ENCODE assay signal across 1 cellular context in the genomic region with DNA sequence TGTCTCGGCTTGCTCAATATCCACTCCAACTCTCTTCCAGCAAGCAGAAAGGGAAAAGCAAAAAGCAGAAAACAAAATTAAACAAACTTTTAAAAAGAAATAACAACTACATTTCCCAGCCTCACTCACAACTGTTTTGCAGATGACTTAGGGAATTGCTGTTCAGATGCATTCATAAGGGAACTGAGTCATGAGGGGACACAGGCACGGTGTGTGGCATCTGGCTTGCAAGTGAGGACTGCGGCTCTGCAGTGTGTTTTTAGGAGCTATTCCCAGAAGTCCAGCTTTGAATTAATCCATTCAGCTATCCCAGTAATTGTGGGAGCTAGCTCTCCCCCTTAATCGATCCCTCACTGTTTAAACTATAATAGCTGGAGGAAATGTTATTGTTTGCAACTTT.
TF ChIP-seq lines count a peak whose summit lies in the region.

No MANE protein-coding gene starts in this region.

TF ChIP-seq in GM23338, 12 proteins besides CTCF, POLR2A, EP300 and RAD21 (continued from another document):
- TF ChIP-seq, protein P1, sequence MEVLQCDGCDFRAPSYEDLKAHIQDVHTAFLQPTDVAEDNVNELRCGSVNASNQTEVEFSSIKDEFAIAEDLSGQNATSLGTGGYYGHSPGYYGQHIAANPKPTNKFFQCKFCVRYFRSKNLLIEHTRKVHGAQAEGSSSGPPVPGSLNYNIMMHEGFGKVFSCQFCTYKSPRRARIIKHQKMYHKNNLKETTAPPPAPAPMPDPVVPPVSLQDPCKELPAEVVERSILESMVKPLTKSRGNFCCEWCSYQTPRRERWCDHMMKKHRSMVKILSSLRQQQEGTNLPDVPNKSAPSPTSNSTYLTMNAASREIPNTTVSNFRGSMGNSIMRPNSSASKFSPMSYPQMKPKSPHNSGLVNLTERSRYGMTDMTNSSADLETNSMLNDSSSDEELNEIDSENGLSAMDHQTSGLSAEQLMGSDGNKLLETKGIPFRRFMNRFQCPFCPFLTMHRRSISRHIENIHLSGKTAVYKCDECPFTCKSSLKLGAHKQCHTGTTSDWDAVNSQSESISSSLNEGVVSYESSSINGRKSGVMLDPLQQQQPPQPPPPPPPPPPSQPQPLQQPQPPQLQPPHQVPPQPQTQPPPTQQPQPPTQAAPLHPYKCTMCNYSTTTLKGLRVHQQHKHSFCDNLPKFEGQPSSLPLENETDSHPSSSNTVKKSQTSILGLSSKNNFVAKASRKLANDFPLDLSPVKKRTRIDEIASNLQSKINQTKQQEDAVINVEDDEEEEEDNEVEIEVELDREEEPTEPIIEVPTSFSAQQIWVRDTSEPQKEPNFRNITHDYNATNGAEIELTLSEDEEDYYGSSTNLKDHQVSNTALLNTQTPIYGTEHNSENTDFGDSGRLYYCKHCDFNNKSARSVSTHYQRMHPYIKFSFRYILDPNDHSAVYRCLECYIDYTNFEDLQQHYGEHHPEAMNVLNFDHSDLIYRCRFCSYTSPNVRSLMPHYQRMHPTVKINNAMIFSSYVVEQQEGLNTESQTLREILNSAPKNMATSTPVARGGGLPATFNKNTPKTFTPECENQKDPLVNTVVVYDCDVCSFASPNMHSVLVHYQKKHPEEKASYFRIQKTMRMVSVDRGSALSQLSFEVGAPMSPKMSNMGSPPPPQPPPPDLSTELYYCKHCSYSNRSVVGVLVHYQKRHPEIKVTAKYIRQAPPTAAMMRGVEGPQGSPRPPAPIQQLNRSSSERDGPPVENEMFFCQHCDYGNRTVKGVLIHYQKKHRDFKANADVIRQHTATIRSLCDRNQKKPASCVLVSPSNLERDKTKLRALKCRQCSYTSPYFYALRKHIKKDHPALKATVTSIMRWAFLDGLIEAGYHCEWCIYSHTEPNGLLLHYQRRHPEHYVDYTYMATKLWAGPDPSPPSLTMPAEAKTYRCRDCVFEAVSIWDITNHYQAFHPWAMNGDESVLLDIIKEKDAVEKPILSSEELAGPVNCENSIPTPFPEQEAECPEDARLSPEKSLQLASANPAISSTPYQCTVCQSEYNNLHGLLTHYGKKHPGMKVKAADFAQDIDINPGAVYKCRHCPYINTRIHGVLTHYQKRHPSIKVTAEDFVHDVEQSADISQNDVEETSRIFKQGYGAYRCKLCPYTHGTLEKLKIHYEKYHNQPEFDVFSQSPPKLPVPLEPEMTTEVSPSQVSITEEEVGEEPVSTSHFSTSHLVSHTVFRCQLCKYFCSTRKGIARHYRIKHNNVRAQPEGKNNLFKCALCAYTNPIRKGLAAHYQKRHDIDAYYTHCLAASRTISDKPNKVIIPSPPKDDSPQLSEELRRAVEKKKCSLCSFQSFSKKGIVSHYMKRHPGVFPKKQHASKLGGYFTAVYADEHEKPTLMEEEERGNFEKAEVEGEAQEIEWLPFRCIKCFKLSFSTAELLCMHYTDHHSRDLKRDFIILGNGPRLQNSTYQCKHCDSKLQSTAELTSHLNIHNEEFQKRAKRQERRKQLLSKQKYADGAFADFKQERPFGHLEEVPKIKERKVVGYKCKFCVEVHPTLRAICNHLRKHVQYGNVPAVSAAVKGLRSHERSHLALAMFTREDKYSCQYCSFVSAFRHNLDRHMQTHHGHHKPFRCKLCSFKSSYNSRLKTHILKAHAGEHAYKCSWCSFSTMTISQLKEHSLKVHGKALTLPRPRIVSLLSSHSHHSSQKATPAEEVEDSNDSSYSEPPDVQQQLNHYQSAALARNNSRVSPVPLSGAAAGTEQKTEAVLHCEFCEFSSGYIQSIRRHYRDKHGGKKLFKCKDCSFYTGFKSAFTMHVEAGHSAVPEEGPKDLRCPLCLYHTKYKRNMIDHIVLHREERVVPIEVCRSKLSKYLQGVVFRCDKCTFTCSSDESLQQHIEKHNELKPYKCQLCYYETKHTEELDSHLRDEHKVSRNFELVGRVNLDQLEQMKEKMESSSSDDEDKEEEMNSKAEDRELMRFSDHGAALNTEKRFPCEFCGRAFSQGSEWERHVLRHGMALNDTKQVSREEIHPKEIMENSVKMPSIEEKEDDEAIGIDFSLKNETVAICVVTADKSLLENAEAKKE (CRISPR knock-in tag; IDR thresholded peaks at IDR 0.05) = no peak
- TF ChIP-seq POLR2AphosphoS5 (IDR thresholded peaks at IDR 0.05; ENCODE audit: low read depth) = no peak
- no peak for TF ChIP-seq STAT1 (IDR thresholded peaks at IDR 0.05; ENCODE audit: unreplicated experiment)
- TF ChIP-seq ZNF114 (CRISPR knock-in tag; IDR thresholded peaks at IDR 0.05) = no peak
- no peak for TF ChIP-seq EZH2 (IDR thresholded peaks at IDR 0.05; ENCODE audit: low read depth, unreplicated experiment)
- TF ChIP-seq, protein P2, sequence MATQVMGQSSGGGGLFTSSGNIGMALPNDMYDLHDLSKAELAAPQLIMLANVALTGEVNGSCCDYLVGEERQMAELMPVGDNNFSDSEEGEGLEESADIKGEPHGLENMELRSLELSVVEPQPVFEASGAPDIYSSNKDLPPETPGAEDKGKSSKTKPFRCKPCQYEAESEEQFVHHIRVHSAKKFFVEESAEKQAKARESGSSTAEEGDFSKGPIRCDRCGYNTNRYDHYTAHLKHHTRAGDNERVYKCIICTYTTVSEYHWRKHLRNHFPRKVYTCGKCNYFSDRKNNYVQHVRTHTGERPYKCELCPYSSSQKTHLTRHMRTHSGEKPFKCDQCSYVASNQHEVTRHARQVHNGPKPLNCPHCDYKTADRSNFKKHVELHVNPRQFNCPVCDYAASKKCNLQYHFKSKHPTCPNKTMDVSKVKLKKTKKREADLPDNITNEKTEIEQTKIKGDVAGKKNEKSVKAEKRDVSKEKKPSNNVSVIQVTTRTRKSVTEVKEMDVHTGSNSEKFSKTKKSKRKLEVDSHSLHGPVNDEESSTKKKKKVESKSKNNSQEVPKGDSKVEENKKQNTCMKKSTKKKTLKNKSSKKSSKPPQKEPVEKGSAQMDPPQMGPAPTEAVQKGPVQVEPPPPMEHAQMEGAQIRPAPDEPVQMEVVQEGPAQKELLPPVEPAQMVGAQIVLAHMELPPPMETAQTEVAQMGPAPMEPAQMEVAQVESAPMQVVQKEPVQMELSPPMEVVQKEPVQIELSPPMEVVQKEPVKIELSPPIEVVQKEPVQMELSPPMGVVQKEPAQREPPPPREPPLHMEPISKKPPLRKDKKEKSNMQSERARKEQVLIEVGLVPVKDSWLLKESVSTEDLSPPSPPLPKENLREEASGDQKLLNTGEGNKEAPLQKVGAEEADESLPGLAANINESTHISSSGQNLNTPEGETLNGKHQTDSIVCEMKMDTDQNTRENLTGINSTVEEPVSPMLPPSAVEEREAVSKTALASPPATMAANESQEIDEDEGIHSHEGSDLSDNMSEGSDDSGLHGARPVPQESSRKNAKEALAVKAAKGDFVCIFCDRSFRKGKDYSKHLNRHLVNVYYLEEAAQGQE (IDR thresholded peaks at IDR 0.05; ENCODE audit: unreplicated experiment) = no peak
- TF ChIP-seq, protein P3, sequence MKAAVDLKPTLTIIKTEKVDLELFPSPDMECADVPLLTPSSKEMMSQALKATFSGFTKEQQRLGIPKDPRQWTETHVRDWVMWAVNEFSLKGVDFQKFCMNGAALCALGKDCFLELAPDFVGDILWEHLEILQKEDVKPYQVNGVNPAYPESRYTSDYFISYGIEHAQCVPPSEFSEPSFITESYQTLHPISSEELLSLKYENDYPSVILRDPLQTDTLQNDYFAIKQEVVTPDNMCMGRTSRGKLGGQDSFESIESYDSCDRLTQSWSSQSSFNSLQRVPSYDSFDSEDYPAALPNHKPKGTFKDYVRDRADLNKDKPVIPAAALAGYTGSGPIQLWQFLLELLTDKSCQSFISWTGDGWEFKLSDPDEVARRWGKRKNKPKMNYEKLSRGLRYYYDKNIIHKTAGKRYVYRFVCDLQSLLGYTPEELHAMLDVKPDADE (IDR thresholded peaks at IDR 0.05) = no peak
- TF ChIP-seq CREB1 (CRISPR knock-in tag; IDR thresholded peaks at IDR 0.05; ENCODE audit: low read depth) = no peak
